1 cellular context compared by ENCODE assay signal in genomic region chr2:137992039-137992646, GRCh38.
TF ChIP-seq lines count a peak whose summit lies in the region.

No MANE protein-coding gene starts in this region.

TF ChIP-seq in K562, 482 proteins besides CTCF, POLR2A, EP300 and RAD21:
- no peak for TF ChIP-seq TEAD1 (CRISPR knock-in tag; IDR thresholded peaks at IDR 0.05)
- TF ChIP-seq TOE1 (IDR thresholded peaks at IDR 0.05; ENCODE audit: borderline replicate concordance) = no peak
- TF ChIP-seq TOE1 (CRISPR knock-in tag; IDR thresholded peaks at IDR 0.05; ENCODE audit: borderline replicate concordance, low read depth) = no peak
- no peak for TF ChIP-seq AFF4 (CRISPR knock-in tag; IDR thresholded peaks at IDR 0.05)
- no peak for TF ChIP-seq DNMT1 (IDR thresholded peaks at IDR 0.05)
- no peak for TF ChIP-seq HDAC1 (IDR thresholded peaks at IDR 0.05)
- TF ChIP-seq MBD2 (IDR thresholded peaks at IDR 0.05; ENCODE audit: borderline replicate concordance, low read depth) = no peak
- no peak for TF ChIP-seq ZC3H11A (IDR thresholded peaks at IDR 0.05; ENCODE audit: low read depth, low read length)
